Comparison of ENCODE assay signal across 9 cellular contexts in the genomic region with DNA sequence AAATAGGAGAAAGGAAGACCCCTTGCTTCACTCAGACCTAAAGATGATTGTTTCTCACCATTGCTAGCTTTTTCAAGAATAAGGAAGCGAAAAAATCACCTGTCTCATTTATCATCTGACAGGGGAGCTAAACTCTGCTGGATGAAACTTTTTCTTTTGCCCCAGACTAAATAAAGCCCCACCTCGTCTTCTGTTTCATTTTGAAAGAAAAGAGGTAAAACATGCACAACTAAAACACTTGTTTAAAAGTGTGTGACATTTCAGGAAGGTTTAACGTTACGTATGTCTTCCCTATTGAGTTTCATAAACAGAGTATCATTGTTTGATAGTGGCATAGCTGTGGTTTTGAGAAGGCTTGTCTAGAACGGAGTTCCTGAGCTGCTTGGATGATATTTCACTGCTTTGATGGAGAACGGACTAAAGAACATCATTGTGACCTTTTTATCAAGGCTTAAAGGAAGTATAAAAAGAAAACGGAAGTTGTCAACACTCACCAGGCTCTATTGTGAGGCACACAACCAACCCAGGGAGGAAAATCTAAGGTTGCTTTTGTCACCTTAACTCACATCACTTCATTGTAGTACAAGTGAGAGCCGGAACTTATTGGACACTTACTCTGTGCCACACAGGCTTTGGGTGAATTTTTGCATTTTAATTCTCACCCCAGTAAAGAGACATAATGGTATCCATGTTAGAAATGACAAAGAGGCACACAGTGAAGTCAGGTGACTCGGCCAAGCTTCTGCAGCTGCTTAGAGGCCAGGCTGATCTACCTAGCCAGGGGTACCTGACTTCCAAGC. TPM values are rescaled to one million over a fixed set of nuclear protein-coding genes. Genes with fewer than 3 reads are reported as not detected.
DNase-seq lines count a peak whose midpoint lies in the region; ATAC-seq and TF ChIP-seq lines count a peak whose summit lies in the region.
"Had no signal": no experiment of that assay in that cellular context is flagged by ENCODE, and none has a peak within 500 bp of the region (broad histone marks: within the 10 kb centered on the region; RNA-seq: fewer than 3 reads in every experiment).

No MANE protein-coding gene starts in this region.

- ATAC-seq in left cardiac atrium (no peak), HG03066 (IDR thresholded peaks at IDR 0.05; ENCODE audit: low read depth, unreplicated experiment) (peak; percentile 70)
- ATAC-seq: HepG2 had no signal

- H3K36me3 ChIP-seq in cardiac muscle cell (no peaks in the 10 kb centered on the region), thymus (ENCODE audit: control insufficient read depth, insufficient read depth) (no peaks in the 10 kb centered on the region)

- DNase-seq in cardiac muscle cell (ENCODE audit: low read depth in 1 of 2, low spot score in 1 of 2), result peak in 1 of 2 donors; percentile 46
- DNase-seq in left cardiac atrium, result no peak
- no peak for DNase-seq in SHP77 (lab: John Stamatoyannopoulos, UW)
- DNase-seq in HT-29 (ENCODE audit: low spot score), result no peak
- DNase-seq in NCI-H187 treated with DMSO at 0.1 percent for 48 hours (lab: John Stamatoyannopoulos, UW), result no peak

- H3K27me3 Mint-ChIP-seq in activated naive CD4-positive, alpha-beta T cell treated with anti-CD3 and anti-CD28 coated beads, Interleukin-2, amount 50 U/mL, for 24 hours, result no peaks in the 10 kb centered on the region

- peak overlapping the region; percentile 79 for H3K27ac ChIP-seq in cardiac muscle cell
- peak overlapping the region; percentile 60 for H3K27ac ChIP-seq in thymus (ENCODE audit: low read depth)

- TF ChIP-seq CTCF in cardiac muscle cell (IDR thresholded peaks at IDR 0.05; ENCODE audit: low read depth, low read length), result no peak

- H3K4me1 ChIP-seq in cardiac muscle cell (ENCODE audit: low read depth) (peaks cover 46% of the 10 kb centered on the region), thymus (ENCODE audit: control insufficient read depth, insufficient read depth, low read length) (no peaks in the 10 kb centered on the region)

- H3K4me3 ChIP-seq in cardiac muscle cell (no peak overlapping the region), thymus (ENCODE audit: low read length) (no peak overlapping the region)

- H3K9me3 ChIP-seq in cardiac muscle cell (ENCODE audit: low read depth), result no peaks in the 10 kb centered on the region
- no peaks in the 10 kb centered on the region for H3K9me3 ChIP-seq in thymus (ENCODE audit: control insufficient read depth)

- H3K4me3 Mint-ChIP-seq in activated naive CD4-positive, alpha-beta T cell treated with anti-CD3 and anti-CD28 coated beads, Interleukin-2, amount 50 U/mL, for 24 hours, result peak overlapping the region; percentile 83

- H3K27me3 ChIP-seq in cardiac muscle cell (no peaks in the 10 kb centered on the region), thymus (ENCODE audit: control insufficient read depth, insufficient read depth) (no peaks in the 10 kb centered on the region)

- H3K36me3 Mint-ChIP-seq in activated naive CD4-positive, alpha-beta T cell treated with anti-CD3 and anti-CD28 coated beads, Interleukin-2, amount 50 U/mL, for 24 hours, result peaks cover 19% of the 10 kb centered on the region

- peaks cover 91% of the 10 kb centered on the region for H3K4me1 Mint-ChIP-seq in activated naive CD4-positive, alpha-beta T cell treated with anti-CD3 and anti-CD28 coated beads, Interleukin-2, amount 50 U/mL, for 24 hours

- intact Hi-C loops in left cardiac atrium (cut with DNase I), result no loop called here

- 49% methylated on average over 9 of the region's 9 CpGs for WGBS in thymus

- peaks cover 8% of the 10 kb centered on the region for H3K9me3 Mint-ChIP-seq in activated naive CD4-positive, alpha-beta T cell treated with anti-CD3 and anti-CD28 coated beads, Interleukin-2, amount 50 U/mL, for 24 hours

- peak overlapping the region; percentile 99 for H3K27ac Mint-ChIP-seq in activated naive CD4-positive, alpha-beta T cell treated with anti-CD3 and anti-CD28 coated beads, Interleukin-2, amount 50 U/mL, for 24 hours

RNA-seq across cellular contexts. Expression of gene TSHZ2, which starts 29.5 kb away (rescaled TPM):
- total RNA-seq in cardiac muscle cell, result 17.3 and 32.0 TPM in 2 replicates
- 10.4 and 16.5 TPM in 2 replicates for polyA plus RNA-seq in cardiac muscle cell
- total RNA-seq in left cardiac atrium, result 10 to 100 TPM; 12.0 to 12.6 TPM
- polyA plus RNA-seq in thymus, result 1.4 TPM
- total RNA-seq in HT-29 (2014; rRNA removed; shearing (Covaris generic)), result 0.05 and 0.81 TPM in 2 replicates
- total RNA-seq: HepG2 had no signal
